ENCODE assay signal across 4 cellular contexts in genomic region chr4:27042411-27042810, GRCh38.
"Had no signal": no experiment of that assay in that cellular context is flagged by ENCODE, and none has a peak within 500 bp of the region (broad histone marks: within the 10 kb centered on the region; RNA-seq: fewer than 3 reads in every experiment).

No MANE protein-coding gene starts in this region.

- DNase-seq: IMR-90, KBM-7 had no signal

- H3K27ac ChIP-seq: HL-60 had no signal

- H3K4me3 ChIP-seq: K562 had no signal
